ENCODE assay signal across 25 cellular contexts in genomic region chr2:206776432-206776831, GRCh38. TPM values are rescaled to one million over a fixed set of nuclear protein-coding genes. Genes with fewer than 3 reads are reported as not detected.
A peak's percentile ranks its signal among the peaks of the same experiment; 100 is the strongest.
DNase-seq lines count a peak whose midpoint lies in the region; ATAC-seq and TF ChIP-seq lines count a peak whose summit lies in the region.
"Had no signal": no experiment of that assay in that cellular context is flagged by ENCODE, and none has a peak within 500 bp of the region (broad histone marks: within the 10 kb centered on the region; RNA-seq: fewer than 3 reads in every experiment).

No MANE protein-coding gene starts in this region.

- peak overlapping the region; percentile 33 for H3K27ac Mint-ChIP-seq in activated T-cell treated with anti-CD3 and anti-CD28 coated beads, Interleukin-2, amount 50 U/mL, for 72 hours
- H3K27ac Mint-ChIP-seq in endothelial cell (ENCODE audit: unreplicated experiment), result no peak overlapping the region
- H3K27ac Mint-ChIP-seq: CD14-positive monocyte; CD4-positive, alpha-beta T cell; GM23338; H9; HFFc6 had no signal

- H3K27me3 ChIP-seq in heart left ventricle, result no peaks in the 10 kb centered on the region
- H3K27me3 ChIP-seq: BE2C; BLaER1 treated with 17β-estradiol and CSF1 and Interleukin-3, amounts not matched to agents 10 nM and 100 nM had no signal

- no peak overlapping the region for H3K4me3 ChIP-seq in HEK293 (ENCODE audit: low read depth, low read length)
- no peak overlapping the region for H3K4me3 ChIP-seq in heart left ventricle
- H3K4me3 ChIP-seq: GM12878, GM23338 had no signal

- no peaks in the 10 kb centered on the region for H3K9me3 ChIP-seq in HEK293 (ENCODE audit: control insufficient read depth, insufficient read depth, low read depth, low read length)
- peaks cover 0 to 33% (median 14%) of the 10 kb centered on the region in 12 donors for H3K9me3 ChIP-seq in heart left ventricle
- H3K9me3 ChIP-seq: BE2C had no signal

- CTCF ChIA-PET in HEK293 (lab: Yijun Ruan, JAX), result no interaction called here

- H3K4me1 Mint-ChIP-seq in activated T-cell treated with anti-CD3 and anti-CD28 coated beads, Interleukin-2, amount 50 U/mL, for 72 hours (ENCODE audit: low read depth), result peaks cover 11% of the 10 kb centered on the region
- no peaks in the 10 kb centered on the region for H3K4me1 Mint-ChIP-seq in endothelial cell (ENCODE audit: unreplicated experiment)
- H3K4me1 Mint-ChIP-seq: CD14-positive monocyte, GM23338, H9 had no signal

- H3K36me3 ChIP-seq in HEK293 (ENCODE audit: control insufficient read depth in 2 of 2, insufficient read depth in 1 of 2, low read length in 2 of 2) (peaks cover 69 to 84% of the 10 kb centered on the region in 2 experiments), heart left ventricle (peaks cover 0 to 98% (median 74%) of the 10 kb centered on the region in 9 donors)

- H3K4me1 ChIP-seq in HEK293 (ENCODE audit: control insufficient read depth, insufficient read depth, low read length), result no peaks in the 10 kb centered on the region
- no peaks in the 10 kb centered on the region for H3K4me1 ChIP-seq in heart left ventricle
- H3K4me1 ChIP-seq: BE2C; BLaER1 treated with 17β-estradiol and CSF1 and Interleukin-3, amounts not matched to agents 10 nM and 100 nM had no signal

- no peaks in the 10 kb centered on the region for H3K27me3 Mint-ChIP-seq in activated T-cell treated with anti-CD3 and anti-CD28 coated beads, Interleukin-2, amount 50 U/mL, for 72 hours (ENCODE audit: low read depth)
- H3K27me3 Mint-ChIP-seq in endothelial cell (ENCODE audit: unreplicated experiment), result peaks cover 1% of the 10 kb centered on the region
- H3K27me3 Mint-ChIP-seq: CD4-positive, alpha-beta T cell; CD8-positive, alpha-beta memory T cell had no signal

- intact Hi-C loops in heart left ventricle (cut with DNase I), result loop anchor here in 1 of 10 donors (5.0 kb wide), 1 partner anchor 79 kb away; no protein-coding TSS in a partner anchor

- POLR2A ChIA-PET in HEK293 (lab: Yijun Ruan, JAX), result interaction anchor here (1.2 kb wide), 1 partner anchor 935 kb away, joined by 3 read pairs; the partner anchor contains the start of gene CCNYL1

- peaks cover 0 to 5% of the 10 kb centered on the region in 2 donors for H3K9me3 Mint-ChIP-seq in activated T-cell treated with anti-CD3 and anti-CD28 coated beads, Interleukin-2, amount 50 U/mL, for 72 hours
- no peaks in the 10 kb centered on the region for H3K9me3 Mint-ChIP-seq in endothelial cell (ENCODE audit: unreplicated experiment)
- H3K9me3 Mint-ChIP-seq: GM23338 had no signal

- H3K27ac ChIP-seq in HEK293 (ENCODE audit: extremely low read depth, low read depth, low read length) (no peak overlapping the region), heart left ventricle (no peak overlapping the region)
- H3K27ac ChIP-seq: 22Rv1; BLaER1 treated with 17β-estradiol and CSF1 and Interleukin-3, amounts not matched to agents 10 nM and 100 nM had no signal

- TF ChIP-seq POLR2A in heart left ventricle (IDR thresholded peaks at IDR 0.05), result no peak

- no peak for ATAC-seq in activated T-cell treated with anti-CD3 and anti-CD28 coated beads, Interleukin-2, amount 50 U/mL, for 72 hours (replicated peaks in 1 of 2)
- no peak for ATAC-seq in heart left ventricle
- ATAC-seq: GM12878, GM23338, HCT116 had no signal

- no peak overlapping the region for H3K4me3 Mint-ChIP-seq in activated T-cell treated with anti-CD3 and anti-CD28 coated beads, Interleukin-2, amount 50 U/mL, for 72 hours
- H3K4me3 Mint-ChIP-seq in endothelial cell (ENCODE audit: unreplicated experiment), result peak overlapping the region; percentile 33
- H3K4me3 Mint-ChIP-seq: CD14-positive monocyte; CD4-positive, alpha-beta T cell; CD8-positive, alpha-beta memory T cell; GM23338; H9; HFFc6 had no signal

- no peak for TF ChIP-seq CTCF in HEK293 (tag by site-specific recombination; IDR thresholded peaks at IDR 0.05)
- no peak for TF ChIP-seq CTCF in endothelial cell (IDR thresholded peaks at IDR 0.05; ENCODE audit: unreplicated experiment)
- no peak for TF ChIP-seq CTCF in heart left ventricle (IDR thresholded peaks at IDR 0.05)

- no peak for DNase-seq in activated T-cell treated with anti-CD3 and anti-CD28 coated beads, Interleukin-2, amount 50 U/mL, for 72 hours
- DNase-seq in activated T-cell treated with anti-CD3 and anti-CD28 coated beads, Interleukin-2, amount 50 U/mL, for 48 hours, result no peak
- DNase-seq in endothelial cell (ENCODE audit: low spot score), result no peak
- no peak for DNase-seq in islet precursor cell
- no peak for DNase-seq in heart left ventricle
- DNase-seq in T-helper 1 cell, result no peak
- DNase-seq: ACHN; AML-193; BE2C; CD4-positive, alpha-beta T cell; CD8-positive, alpha-beta memory T cell; DMS 273 treated with DMSO at 0.1 percent for 48 hours; DMS79; EL; GDM1; H9; HFFc6 had no signal

- peaks cover 39 to 66% of the 10 kb centered on the region in 2 donors for H3K36me3 Mint-ChIP-seq in activated T-cell treated with anti-CD3 and anti-CD28 coated beads, Interleukin-2, amount 50 U/mL, for 72 hours (ENCODE audit: insufficient read depth in 2 of 2)
- peaks cover 43% of the 10 kb centered on the region for H3K36me3 Mint-ChIP-seq in endothelial cell (ENCODE audit: low read depth, unreplicated experiment)

TF ChIP-seq in HEK293, 187 proteins besides CTCF, POLR2A, EP300 and RAD21:
- no peak for TF ChIP-seq ZFHX2 (tag by site-specific recombination; conservative IDR thresholded peaks at IDR 0.05)
- TF ChIP-seq ZNF645 (tag by site-specific recombination; IDR thresholded peaks at IDR 0.05), result no peak
- no peak for TF ChIP-seq TRIM28 (IDR thresholded peaks at IDR 0.05; ENCODE audit: borderline replicate concordance, low read length)
- peak; percentile 68 for TF ChIP-seq SETDB1 (IDR thresholded peaks at IDR 0.05; ENCODE audit: insufficient read length, low read length)
- TF ChIP-seq ZNF280D (tag by site-specific recombination; IDR thresholded peaks at IDR 0.05), result 0 out of 2 replicates have a peak, but pooled peaks have one; percentile 41

RNA-seq across cellular contexts. Expression of gene FASTKD2, which starts 11.0 kb away (rescaled TPM):
- 10 to 100 TPM; 24.9 to 26.6 TPM for total RNA-seq in activated T-cell treated with anti-CD3 and anti-CD28 coated beads, Interleukin-2, amount 50 U/mL, for 72 hours
- total RNA-seq in endothelial cell (ENCODE audit: unreplicated experiment) (20.1 TPM), heart left ventricle (10 to 100 TPM; 32.6 to 48.0 (median 42.4) TPM)
- polyA plus RNA-seq in heart left ventricle, result 10 to 100 TPM; 10.9 to 42.2 TPM

RNA-seq across cellular contexts. Expression of gene MDH1B, which starts 11.3 kb away (rescaled TPM):
- under 1 TPM; 0.56 to 0.96 TPM for total RNA-seq in activated T-cell treated with anti-CD3 and anti-CD28 coated beads, Interleukin-2, amount 50 U/mL, for 72 hours
- total RNA-seq in endothelial cell (ENCODE audit: unreplicated experiment), result 2.3 TPM
- total RNA-seq in heart left ventricle, result 1 to 10 TPM in 5 of 9 donors, under 1 TPM in 4; 0.30 to 2.0 (median 1.1) TPM
- under 1 TPM; 0.33 to 0.53 TPM for polyA plus RNA-seq in heart left ventricle
- polyA plus RNA-seq: CD14-positive monocyte had no signal

RNA-seq across cellular contexts. Expression of gene DYTN, which starts 58.2 kb away (rescaled TPM):
- total RNA-seq in activated T-cell treated with anti-CD3 and anti-CD28 coated beads, Interleukin-2, amount 50 U/mL, for 72 hours, result not detected
- total RNA-seq in endothelial cell (ENCODE audit: unreplicated experiment) (3.1 TPM), heart left ventricle (not detected)
- not detected for polyA plus RNA-seq in heart left ventricle
- total RNA-seq: CD4-positive, alpha-beta T cell; CD8-positive, alpha-beta memory T cell; GM23338; H4; H9; HFFc6 had no signal
- polyA plus RNA-seq: CD14-positive monocyte; CD8-positive, alpha-beta memory T cell; GM23338 had no signal
